In the genomic region with DNA sequence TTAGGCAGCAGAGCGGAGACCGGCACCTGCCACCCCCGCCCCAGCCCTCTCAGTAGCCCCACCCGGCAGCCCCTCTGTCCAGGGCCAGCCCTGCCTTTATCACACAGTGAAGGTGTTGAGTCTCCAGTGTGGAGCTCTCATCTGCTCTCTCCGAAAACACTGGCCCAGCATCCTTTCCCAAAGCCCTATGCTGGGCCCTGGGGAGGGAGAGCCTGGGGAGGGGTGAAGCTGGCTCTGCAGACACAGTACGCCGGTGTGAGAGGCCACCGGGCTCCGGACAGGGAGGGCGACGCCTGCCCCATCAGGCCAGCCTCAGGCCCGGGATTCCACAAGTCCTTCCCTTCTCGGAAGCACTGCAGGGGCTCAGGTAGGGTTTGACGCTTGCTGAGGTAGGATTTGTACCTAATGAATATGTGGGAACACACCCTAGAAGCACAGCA, we compare ENCODE assay signal across 22 cellular contexts.
"Had no signal": no experiment of that assay in that cellular context is flagged by ENCODE, and none has a peak within 500 bp of the region (broad histone marks: within the 10 kb centered on the region; RNA-seq: fewer than 3 reads in every experiment).

No MANE protein-coding gene starts in this region.

- H3K4me3 Mint-ChIP-seq: naive thymus-derived CD8-positive, alpha-beta T cell; stimulated activated naive B cell treated with anti-CD40 and anti-IgM and Interleukin-4, amounts not matched to agents 10 μg/mL and 1 μg/mL and 100 μg/mL, for 72 hours; type B pancreatic cell had no signal

- H3K36me3 Mint-ChIP-seq: type B pancreatic cell had no signal

- H3K27ac Mint-ChIP-seq: stimulated activated naive B cell treated with anti-CD40 and anti-IgM and Interleukin-4, amounts not matched to agents 10 μg/mL and 1 μg/mL and 100 μg/mL, for 72 hours; type B pancreatic cell had no signal

- ATAC-seq: esophagus mucosa; foreskin keratinocyte; gastroesophageal sphincter; heart left ventricle; left colon; left ventricle myocardium superior; lower lobe of right lung; naive thymus-derived CD8-positive, alpha-beta T cell; stimulated activated naive B cell treated with anti-CD40 and anti-IgM and Interleukin-4, amounts not matched to agents 10 μg/mL and 1 μg/mL and 100 μg/mL, for 72 hours had no signal

- H3K4me3 ChIP-seq: dorsolateral prefrontal cortex, gastroesophageal sphincter, heart left ventricle, hepatocyte, lower lobe of right lung, prostate gland, stomach, thyroid gland had no signal

- DNase-seq: caudate nucleus; cerebellar nuclear complex; cortex of kidney; dorsolateral prefrontal cortex; effector CD4-positive, alpha-beta T cell; foreskin keratinocyte; heart left ventricle; left colon; left ventricle myocardium superior; lower lobe of right lung; naive thymus-derived CD8-positive, alpha-beta T cell; small intestine; stimulated activated CD4-positive, alpha-beta T cell treated with anti-CD3 and anti-CD28 coated beads, Interleukin-15, amount 100 ng/mL, for 24 hours; stimulated activated CD4-positive, alpha-beta T cell treated with anti-CD3 and anti-CD28 coated beads, Interleukin-2, amount 100 ng/mL, for 48 hours; stimulated activated naive B cell treated with anti-CD40 and anti-IgM and Interleukin-4, amounts not matched to agents 10 μg/mL and 1 μg/mL and 100 μg/mL, for 72 hours; stomach; thyroid gland had no signal

- H3K36me3 ChIP-seq: gastroesophageal sphincter, heart left ventricle, lower lobe of right lung, prostate gland, stomach, thyroid gland had no signal

- H3K4me1 Mint-ChIP-seq: naive thymus-derived CD8-positive, alpha-beta T cell; stimulated activated naive B cell treated with anti-CD40 and anti-IgM and Interleukin-4, amounts not matched to agents 10 μg/mL and 1 μg/mL and 100 μg/mL, for 72 hours had no signal

- H3K27me3 ChIP-seq: foreskin keratinocyte, hepatocyte, thyroid gland had no signal
